In genomic region chr13:110268061-110268460, GRCh38 we compare ENCODE assay signal across 17 cellular contexts. TPM values are rescaled to one million over a fixed set of nuclear protein-coding genes. Genes with fewer than 3 reads are reported as not detected.
"Had no signal": no experiment of that assay in that cellular context is flagged by ENCODE, and none has a peak within 500 bp of the region (broad histone marks: within the 10 kb centered on the region; RNA-seq: fewer than 3 reads in every experiment).

No MANE protein-coding gene starts in this region.

- DNase-seq: effector memory CD8-positive, alpha-beta T cell; foreskin keratinocyte; left colon; mesendoderm; naive thymus-derived CD4-positive, alpha-beta T cell; nephron progenitor cell; posterior cingulate gyrus; small intestine; stimulated activated CD4-positive, alpha-beta T cell treated with anti-CD3 and anti-CD28 coated beads, Interleukin-2, amount 100 ng/mL, for 48 hours; stimulated activated naive CD8-positive, alpha-beta T cell treated with anti-CD3 and anti-CD28 coated beads, Interleukin-15, Interleukin-2, amounts not matched to agents 100 U/mL and 50 U/mL, for 24 hours; testis; trophoblast cell had no signal

- ATAC-seq: effector memory CD8-positive, alpha-beta T cell; foreskin keratinocyte; left colon; naive thymus-derived CD4-positive, alpha-beta T cell; stimulated activated naive CD8-positive, alpha-beta T cell treated with anti-CD3 and anti-CD28 coated beads, Interleukin-15, Interleukin-2, amounts not matched to agents 100 U/mL and 50 U/mL, for 24 hours had no signal

- FAIRE-seq: small intestine, urothelium cell line had no signal

- H3K27me3 ChIP-seq: foreskin keratinocyte, hepatocyte, testis had no signal

- H3K9me3 ChIP-seq: neutrophil, testis had no signal

- H3K9me3 Mint-ChIP-seq: central memory CD8-positive, alpha-beta T cell; dendritic cell treated with granulocyte-macrophage colony-stimulating factor and Interleukin-4, amounts not matched to agents 40 ng/mL and 50 ng/mL, for 4 days; effector memory CD8-positive, alpha-beta T cell; naive thymus-derived CD4-positive, alpha-beta T cell; nephron progenitor cell had no signal

- H3K4me1 Mint-ChIP-seq: central memory CD8-positive, alpha-beta T cell; naive thymus-derived CD4-positive, alpha-beta T cell had no signal

- H3K36me3 Mint-ChIP-seq: naive thymus-derived CD4-positive, alpha-beta T cell had no signal

- H3K27ac ChIP-seq: foreskin keratinocyte, hepatocyte, neutrophil, testis had no signal

- H3K27ac Mint-ChIP-seq: dendritic cell treated with granulocyte-macrophage colony-stimulating factor and Interleukin-4, amounts not matched to agents 40 ng/mL and 50 ng/mL, for 4 days; effector memory CD8-positive, alpha-beta T cell; naive thymus-derived CD4-positive, alpha-beta T cell; nephron progenitor cell had no signal

- H3K4me3 Mint-ChIP-seq: central memory CD8-positive, alpha-beta T cell; dendritic cell treated with granulocyte-macrophage colony-stimulating factor and Interleukin-4, amounts not matched to agents 40 ng/mL and 50 ng/mL, for 4 days; effector memory CD8-positive, alpha-beta T cell; naive thymus-derived CD4-positive, alpha-beta T cell; nephron progenitor cell had no signal

- H3K4me3 ChIP-seq: hepatocyte, testis had no signal

- H3K36me3 ChIP-seq: neutrophil had no signal

RNA-seq across cellular contexts. Expression of gene COL4A1, which starts 38.9 kb away (rescaled TPM):
- polyA plus RNA-seq: naive thymus-derived CD4-positive, alpha-beta T cell had no signal

RNA-seq across cellular contexts. Expression of gene COL4A2, which starts 39.0 kb away (rescaled TPM):
- polyA plus RNA-seq: naive thymus-derived CD4-positive, alpha-beta T cell had no signal
